9 cellular contexts compared by ENCODE assay signal in genomic region chr12:68373836-68374314, GRCh38. TPM values are rescaled to one million over a fixed set of nuclear protein-coding genes. Genes with fewer than 3 reads are reported as not detected.
DNase-seq lines count a peak whose midpoint lies in the region; ATAC-seq and TF ChIP-seq lines count a peak whose summit lies in the region.
"Had no signal": no experiment of that assay in that cellular context is flagged by ENCODE, and none has a peak within 500 bp of the region (broad histone marks: within the 10 kb centered on the region; RNA-seq: fewer than 3 reads in every experiment).

No MANE protein-coding gene starts in this region.

- TF ChIP-seq POLR2A in breast epithelium (IDR thresholded peaks at IDR 0.05) (no peak), transverse colon (IDR thresholded peaks at IDR 0.05) (no peak)

- TF ChIP-seq CTCF in breast epithelium (IDR thresholded peaks at IDR 0.05) (no peak), transverse colon (IDR thresholded peaks at IDR 0.05) (no peak), right atrium auricular region (IDR thresholded peaks at IDR 0.05) (no peak)

- H3K4me3 ChIP-seq in thymus (ENCODE audit: low read length): no peak overlapping the region
- no peak overlapping the region for H3K4me3 ChIP-seq in breast epithelium
- H3K4me3 ChIP-seq in transverse colon: no peak overlapping the region
- H3K4me3 ChIP-seq in right atrium auricular region: no peak overlapping the region

- peak overlapping the region; percentile 94 for H3K27ac Mint-ChIP-seq in activated T-cell treated with anti-CD3 and anti-CD28 coated beads, Interleukin-2, amount 50 U/mL, for 24 hours
- H3K27ac Mint-ChIP-seq in activated CD4-positive, alpha-beta memory T cell treated with anti-CD3 and anti-CD28 coated beads, Interleukin-2, amount 10 ng/mL, durations not matched to agents 7 days and 5 days: peak overlapping the region; percentile 96

- peak overlapping the region; percentile 25 for H3K27ac ChIP-seq in thymus (ENCODE audit: low read depth)
- H3K27ac ChIP-seq in breast epithelium: no peak overlapping the region
- peak overlapping the region in 2 of 4 donors; percentile 46 to 57 for H3K27ac ChIP-seq in transverse colon
- no peak overlapping the region for H3K27ac ChIP-seq in right atrium auricular region

- H3K4me1 ChIP-seq in thymus (ENCODE audit: control insufficient read depth, insufficient read depth, low read length) (peaks cover 5% of the 10 kb centered on the region), breast epithelium (no peaks in the 10 kb centered on the region), transverse colon (peaks cover 4 to 7% (median 5%) of the 10 kb centered on the region in 4 donors), right atrium auricular region (peaks cover 0 to 4% of the 10 kb centered on the region in 2 donors)

- H3K36me3 ChIP-seq in thymus (ENCODE audit: control insufficient read depth, insufficient read depth) (no peaks in the 10 kb centered on the region), breast epithelium (no peaks in the 10 kb centered on the region), transverse colon (no peaks in the 10 kb centered on the region), right atrium auricular region (no peaks in the 10 kb centered on the region)

- H3K9me3 Mint-ChIP-seq in activated T-cell treated with anti-CD3 and anti-CD28 coated beads, Interleukin-2, amount 50 U/mL, for 24 hours: peaks cover 2% of the 10 kb centered on the region
- H3K9me3 Mint-ChIP-seq in activated CD4-positive, alpha-beta memory T cell treated with anti-CD3 and anti-CD28 coated beads, Interleukin-2, amount 10 ng/mL, durations not matched to agents 7 days and 5 days: no peaks in the 10 kb centered on the region
- H3K9me3 Mint-ChIP-seq: naive B cell had no signal

- H3K27me3 Mint-ChIP-seq in activated T-cell treated with anti-CD3 and anti-CD28 coated beads, Interleukin-2, amount 50 U/mL, for 24 hours: no peaks in the 10 kb centered on the region
- no peaks in the 10 kb centered on the region for H3K27me3 Mint-ChIP-seq in activated CD4-positive, alpha-beta memory T cell treated with anti-CD3 and anti-CD28 coated beads, Interleukin-2, amount 10 ng/mL, durations not matched to agents 7 days and 5 days

- POLR2A ChIA-PET in activated CD4-positive, alpha-beta memory T cell treated with anti-CD3 and anti-CD28 coated beads, Interleukin-2, amount 10 ng/mL, durations not matched to agents 7 days and 5 days (lab: Charles Lee): interaction anchor here (0.6 to 4.2 kb wide), 22 partner anchors 7 to 434 kb away, joined by 3 to 58 read pairs (median 5); partner anchors contain the start of genes MDM2 and RAP1B

- peaks cover 2% of the 10 kb centered on the region for H3K36me3 Mint-ChIP-seq in activated T-cell treated with anti-CD3 and anti-CD28 coated beads, Interleukin-2, amount 50 U/mL, for 24 hours (ENCODE audit: low read depth)
- peaks cover 9% of the 10 kb centered on the region for H3K36me3 Mint-ChIP-seq in activated CD4-positive, alpha-beta memory T cell treated with anti-CD3 and anti-CD28 coated beads, Interleukin-2, amount 10 ng/mL, durations not matched to agents 7 days and 5 days (ENCODE audit: low read depth)
- H3K36me3 Mint-ChIP-seq: naive B cell had no signal

- H3K27me3 ChIP-seq in thymus (ENCODE audit: control insufficient read depth, insufficient read depth): no peaks in the 10 kb centered on the region
- no peaks in the 10 kb centered on the region for H3K27me3 ChIP-seq in breast epithelium
- no peaks in the 10 kb centered on the region for H3K27me3 ChIP-seq in transverse colon
- H3K27me3 ChIP-seq in right atrium auricular region: no peaks in the 10 kb centered on the region

- H3K9me3 ChIP-seq in thymus (ENCODE audit: control insufficient read depth): no peaks in the 10 kb centered on the region
- H3K9me3 ChIP-seq in breast epithelium: no peaks in the 10 kb centered on the region
- H3K9me3 ChIP-seq in transverse colon: no peaks in the 10 kb centered on the region
- H3K9me3 ChIP-seq in right atrium auricular region: no peaks in the 10 kb centered on the region

- in situ Hi-C loops in transverse colon (cut with MboI; ENCODE audit: low pct_ligation_motif_present in 1 of 4, low pct_unique_long_range_greater_than_20kb in 1 of 4, low sequenced_read_pairs in 3 of 4): loop anchor here (10.0 to 25.0 kb wide), 4 partner anchors 71 to 313 kb away; partner anchors contain the start of genes NUP107 (in 3 of the 4) and RAP1B (in 1 of the 4)

- CTCF ChIA-PET in activated CD4-positive, alpha-beta memory T cell treated with anti-CD3 and anti-CD28 coated beads, Interleukin-2, amount 10 ng/mL, durations not matched to agents 7 days and 5 days (lab: Charles Lee): interaction anchor here (0.6 to 2.2 kb wide), 10 partner anchors 9 to 434 kb away, joined by 3 to 11 read pairs (median 3); partner anchors contain the start of gene MDM2

- no peak for TF ChIP-seq EP300 in transverse colon (IDR thresholded peaks at IDR 0.05; ENCODE audit: low read depth)

- ATAC-seq in HG03280 (IDR thresholded peaks at IDR 0.05; ENCODE audit: unreplicated experiment): peak; percentile 15

- intact Hi-C loops in breast epithelium (cut with DNase I; ENCODE audit: low total_unique reads): no loop called here
- intact Hi-C loops in transverse colon (cut with DNase I; ENCODE audit: low total_unique reads): no loop called here

- WGBS in thymus: 78% methylated on average over 4 of the region's 4 CpGs
- 52 to 64% methylated on average over 2 to 4 of the region's 4 CpGs for WGBS in transverse colon (ENCODE audit: low coverage in 1 of 2), 2 donors

- H3K4me3 Mint-ChIP-seq in activated T-cell treated with anti-CD3 and anti-CD28 coated beads, Interleukin-2, amount 50 U/mL, for 24 hours: peak overlapping the region; percentile 38
- peak overlapping the region; percentile 46 for H3K4me3 Mint-ChIP-seq in activated CD4-positive, alpha-beta memory T cell treated with anti-CD3 and anti-CD28 coated beads, Interleukin-2, amount 10 ng/mL, durations not matched to agents 7 days and 5 days
- H3K4me3 Mint-ChIP-seq: naive B cell had no signal

- H3K4me1 Mint-ChIP-seq in activated T-cell treated with anti-CD3 and anti-CD28 coated beads, Interleukin-2, amount 50 U/mL, for 24 hours (ENCODE audit: low read depth): peaks cover 47% of the 10 kb centered on the region
- peaks cover 59% of the 10 kb centered on the region for H3K4me1 Mint-ChIP-seq in activated CD4-positive, alpha-beta memory T cell treated with anti-CD3 and anti-CD28 coated beads, Interleukin-2, amount 10 ng/mL, durations not matched to agents 7 days and 5 days

- no peak for DNase-seq in activated T-cell treated with anti-CD3 and anti-CD28 coated beads, Interleukin-2, amount 50 U/mL, for 24 hours
- DNase-seq in activated T-cell treated with anti-CD3 and anti-CD28 coated beads for 4 hours: no peak
- no peak for DNase-seq in activated CD4-positive, alpha-beta memory T cell treated with anti-CD3 and anti-CD28 coated beads, Interleukin-2, amount 10 ng/mL, durations not matched to agents 7 days and 5 days
- DNase-seq in breast epithelium (ENCODE audit: low spot score in 2 of 2): no peak
- no peak for DNase-seq in transverse colon
- no peak for DNase-seq in right atrium auricular region (ENCODE audit: low spot score)
- DNase-seq: naive B cell had no signal

RNA-seq across cellular contexts. Expression of gene MDM1, which starts 41.7 kb away (rescaled TPM):
- 10 to 100 TPM; 21.8 to 24.4 TPM for total RNA-seq in activated CD4-positive, alpha-beta memory T cell treated with anti-CD3 and anti-CD28 coated beads, Interleukin-2, amount 10 ng/mL, durations not matched to agents 7 days and 5 days
- polyA plus RNA-seq in thymus: 27.6 TPM
- total RNA-seq in breast epithelium (10 to 100 TPM; 13.1 to 38.6 (median 18.7) TPM), transverse colon (10 to 100 TPM in 3 of 4 donors, 1 to 10 TPM in 1; 8.2 to 23.5 (median 13.4) TPM), right atrium auricular region (10 to 100 TPM in 1 of 2 donors, 1 to 10 TPM in 1; 8.3 to 12.8 TPM)
